ENCODE assay signal across 9 cellular contexts in the genomic region with DNA sequence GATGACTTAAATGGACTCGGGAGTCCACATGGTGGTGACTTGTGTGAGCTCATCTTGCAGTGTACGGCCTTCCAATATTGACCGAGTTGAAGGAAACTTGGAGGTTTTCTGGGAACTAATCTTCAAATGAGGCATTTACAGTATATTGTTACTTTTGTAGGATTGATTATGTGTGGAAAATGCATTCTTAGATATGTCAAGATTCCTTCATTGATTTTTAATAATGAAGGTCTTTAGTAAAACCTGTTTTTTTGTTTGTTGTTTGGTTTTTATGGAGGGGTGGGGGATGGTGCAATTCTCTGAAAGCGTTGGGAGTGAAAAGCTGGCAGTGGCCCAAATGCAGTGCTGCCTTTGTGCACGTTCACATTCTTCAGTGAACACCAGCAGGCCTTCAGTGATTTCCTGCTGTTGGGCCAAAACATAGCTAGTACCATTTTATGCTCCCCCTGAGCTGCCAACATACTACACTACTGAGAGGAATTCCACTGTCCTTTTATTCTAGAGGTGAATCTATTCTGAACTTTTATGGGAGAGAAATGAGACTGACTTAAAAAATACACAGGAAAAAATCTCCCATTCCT. TPM values are rescaled to one million over a fixed set of nuclear protein-coding genes. Genes with fewer than 3 reads are reported as not detected.
DNase-seq lines count a peak whose midpoint lies in the region; FAIRE-seq and TF ChIP-seq lines count a peak whose summit lies in the region.
"Had no signal": no experiment of that assay in that cellular context is flagged by ENCODE, and none has a peak within 500 bp of the region (broad histone marks: within the 10 kb centered on the region; RNA-seq: fewer than 3 reads in every experiment).

No MANE protein-coding gene starts in this region.

- H3K36me3 ChIP-seq in HAP-1 (replicated peaks) (no peaks in the 10 kb centered on the region), H1 (ENCODE audit: control insufficient read depth in 2 of 4, insufficient read depth in 4 of 4, low read length in 3 of 4) (no peaks in the 10 kb centered on the region), transverse colon (no peaks in the 10 kb centered on the region)
- H3K36me3 ChIP-seq: neutrophil had no signal

- no peak overlapping the region for H2BK12ac ChIP-seq in H1 (ENCODE audit: low read depth, low read length)

- FAIRE-seq in H1 (lab: Jason Lieb, UNC): no peak

- H3K9ac ChIP-seq in H1 (replicated peaks in 1 of 4; ENCODE audit: extremely low read depth in 1 of 4, low read depth in 3 of 4, low read length in 3 of 4): no peak overlapping the region

- TF ChIP-seq CTCF in H1 (IDR thresholded peaks at IDR 0.05; ENCODE audit: control extremely low read depth in 1 of 3, insufficient read depth in 1 of 3, low read depth in 1 of 3, low read length in 3 of 3) (no peak), nephron (IDR thresholded peaks at IDR 0.05; ENCODE audit: unreplicated experiment in 3 of 3) (no peak), transverse colon (IDR thresholded peaks at IDR 0.05) (no peak)

- H3K27me3 Mint-ChIP-seq in nephron (ENCODE audit: low read depth): no peaks in the 10 kb centered on the region

- POLR2A ChIA-PET in H1 (lab: Charles Lee; ENCODE audit: partially characterized antibody): interaction anchor here (1.1 to 1.2 kb wide), 2 partner anchors 23 to 56 kb away, joined by 3 read pairs; no protein-coding TSS in a partner anchor

- TF ChIP-seq RAD21 in H1 (IDR thresholded peaks at IDR 0.05 in 1 of 2, conservative IDR thresholded peaks at IDR 0.05 in 1 of 2; ENCODE audit: low read depth in 2 of 2, low read length in 2 of 2): no peak

- H2BK20ac ChIP-seq in H1 (ENCODE audit: low read length): no peak overlapping the region

- H3K79me1 ChIP-seq in H1 (ENCODE audit: low read depth, low read length): peaks cover 8% of the 10 kb centered on the region; the same call in 1 of the 2 replicates

- WGBS in H1 (ENCODE audit: extremely low coverage in 1 of 2, insufficient coverage in 1 of 2, insufficient read length in 1 of 2, insufficient replicate concordance in 2 of 2, low coverage in 1 of 2, low lambda C conversion rate in 2 of 2, missing lambda C conversion rate in 1 of 2), 2 experiments: 73% methylated on average over 5 of the region's 5 CpGs; no CpG with 5 or more reads in 1 of the 2 experiments
- WGBS in transverse colon (ENCODE audit: low coverage in 1 of 2), 2 donors: 61 to 69% methylated on average over 5 of the region's 5 CpGs

- H3K4ac ChIP-seq in H1 (replicated peaks; ENCODE audit: insufficient read length, low read depth, low read length): no peak overlapping the region

- H3K27me3 ChIP-seq in HAP-1 (ENCODE audit: low read depth) (no peaks in the 10 kb centered on the region), H1 (replicated peaks in 1 of 4; ENCODE audit: control insufficient read depth in 3 of 4, extremely low read depth in 1 of 4, insufficient read depth in 3 of 4, low read length in 3 of 4) (no peaks in the 10 kb centered on the region), transverse colon (no peaks in the 10 kb centered on the region)
- H3K27me3 ChIP-seq: neutrophil had no signal

- peaks cover 0 to 2% of the 10 kb centered on the region in 2 experiments for H4K20me1 ChIP-seq in H1 (replicated peaks in 1 of 2; ENCODE audit: control insufficient read depth in 1 of 2, insufficient read depth in 2 of 2, low read length in 2 of 2)

- CTCF ChIA-PET in H1 (lab: Charles Lee; ENCODE audit: partially characterized antibody): interaction anchor here (0.6 to 1.2 kb wide), 7 partner anchors 8 to 100 kb away, joined by 3 to 4 read pairs (median 3); no protein-coding TSS in a partner anchor

- no peak overlapping the region for H2BK15ac ChIP-seq in H1 (ENCODE audit: low read length)

- DNase-seq in HAP-1 (ENCODE audit: low spot score in 2 of 2) (peak; percentile 40 to 75), NCI-H69 (lab: John Stamatoyannopoulos, UW) (peak; percentile 78), H1 (ENCODE audit: low read depth in 1 of 2, low spot score in 2 of 2) (no peak), ureter (ENCODE audit: low spot score) (no peak), transverse colon (no peak)
- DNase-seq in activated naive CD4-positive, alpha-beta T cell (lab: John Stamatoyannopoulos, UW): no peak
- DNase-seq: activated CD4-positive, alpha-beta T cell treated with anti-CD3 and anti-CD28 coated beads, Interleukin-2, amount 50 U/mL, for 4 hours had no signal

- no peak overlapping the region for H3K18ac ChIP-seq in H1 (ENCODE audit: extremely low read depth, low read length)

- H3K4me1 Mint-ChIP-seq in nephron: peaks cover 47% of the 10 kb centered on the region

- H3K56ac ChIP-seq in H1 (replicated peaks; ENCODE audit: insufficient read length, low read depth, low read length): no peak overlapping the region

- peak overlapping the region; percentile 79 to 85 (median 82) for H3K27ac Mint-ChIP-seq in nephron

- in situ Hi-C loops in HAP-1 (cut with MboI; ENCODE audit: low sequenced_read_pairs): no loop called here
- in situ Hi-C loops in transverse colon (cut with MboI; ENCODE audit: low pct_ligation_motif_present in 1 of 4, low pct_unique_long_range_greater_than_20kb in 1 of 4, low sequenced_read_pairs in 3 of 4): no loop called here

- peaks cover 5% of the 10 kb centered on the region; the same call in 1 of the 2 replicates for H3K9me3 ChIP-seq in HAP-1
- no peaks in the 10 kb centered on the region for H3K9me3 ChIP-seq in H1 (ENCODE audit: insufficient read depth in 2 of 2, low read depth in 1 of 2, low read length in 1 of 2)
- peaks cover 0 to 5% of the 10 kb centered on the region in 2 donors for H3K9me3 ChIP-seq in transverse colon
- H3K9me3 ChIP-seq: neutrophil had no signal

- peaks cover 5% of the 10 kb centered on the region for H3K9me3 Mint-ChIP-seq in nephron

- H2AK5ac ChIP-seq in H1 (ENCODE audit: low read depth, low read length): no peak overlapping the region

- TF ChIP-seq POLR2A in H1 (IDR thresholded peaks at IDR 0.05; ENCODE audit: control extremely low read depth in 1 of 2, low read depth in 2 of 2, low read length in 2 of 2) (no peak), transverse colon (IDR thresholded peaks at IDR 0.05) (no peak)

- H3K14ac ChIP-seq in H1 (ENCODE audit: insufficient read length): no peak overlapping the region

- no peak overlapping the region for H3K4me2 ChIP-seq in H1 (ENCODE audit: insufficient read depth in 1 of 2, low read depth in 2 of 2, low read length in 2 of 2)

- no peak overlapping the region for H3K4me3 ChIP-seq in HAP-1
- no peak overlapping the region for H3K4me3 ChIP-seq in H1 (ENCODE audit: extremely low read depth in 1 of 4, insufficient read depth in 2 of 4, low read depth in 3 of 4, low read length in 4 of 4)
- H3K4me3 ChIP-seq in transverse colon: no peak overlapping the region

- intact Hi-C loops in transverse colon (cut with DNase I; ENCODE audit: low total_unique reads): no loop called here

- no peak overlapping the region for H2AFZ ChIP-seq in H1 (ENCODE audit: low read length)

- H2BK120ac ChIP-seq in H1 (replicated peaks; ENCODE audit: low read depth, low read length): no peak overlapping the region

- no peak overlapping the region for H4K91ac ChIP-seq in H1 (replicated peaks; ENCODE audit: insufficient read length, low read length)

- no peak overlapping the region for H3K27ac ChIP-seq in H1 (ENCODE audit: low read depth, low read length)
- no peak overlapping the region for H3K27ac ChIP-seq in transverse colon

- peak overlapping the region; percentile 26 for H4K5ac ChIP-seq in H1 (ENCODE audit: insufficient read length, low read depth, low read length)

- H3K4me1 ChIP-seq in HAP-1: peaks cover 12% of the 10 kb centered on the region
- peaks cover 0 to 3% (median under 1%) of the 10 kb centered on the region in 4 experiments; a peak in 2 of 7 replicates for H3K4me1 ChIP-seq in H1 (replicated peaks in 1 of 4; ENCODE audit: control insufficient read depth in 3 of 4, insufficient read depth in 4 of 4, low read length in 3 of 4)
- peaks cover 0 to 16% (median 11%) of the 10 kb centered on the region in 4 donors for H3K4me1 ChIP-seq in transverse colon

- H4K8ac ChIP-seq in H1 (ENCODE audit: extremely low read depth, insufficient read depth, low read length): no peak overlapping the region

- H3K79me2 ChIP-seq in H1 (ENCODE audit: control insufficient read depth in 1 of 2, insufficient read depth in 2 of 2, low read length in 2 of 2): peaks cover 8 to 87% of the 10 kb centered on the region in 2 experiments

- no peak for TF ChIP-seq EP300 in H1 (IDR thresholded peaks at IDR 0.05; ENCODE audit: borderline replicate concordance in 1 of 2, low read depth in 2 of 2, low read length in 2 of 2)
- TF ChIP-seq EP300 in transverse colon (IDR thresholded peaks at IDR 0.05; ENCODE audit: low read depth): no peak

- H3K23me2 ChIP-seq in H1 (ENCODE audit: low read depth, low read length): no peaks in the 10 kb centered on the region

- H3K36me3 Mint-ChIP-seq in nephron (ENCODE audit: low read depth): peaks cover 17% of the 10 kb centered on the region

- H2BK5ac ChIP-seq in H1 (ENCODE audit: low read depth, low read length): no peak overlapping the region

- H3K4me3 Mint-ChIP-seq in nephron: peak overlapping the region in 1 of 3 experiments; percentile 25

- no peak overlapping the region for H3K23ac ChIP-seq in H1 (ENCODE audit: insufficient read length)

TF ChIP-seq in H1, 55 proteins besides CTCF, POLR2A, EP300 and RAD21 (continues in another document):
- TF ChIP-seq TEAD4 (IDR thresholded peaks at IDR 0.05; ENCODE audit: low read depth, low read length): no peak
- TF ChIP-seq CBX5 (IDR thresholded peaks at IDR 0.05; ENCODE audit: low read depth, low read length): no peak
- no peak for TF ChIP-seq GABPA (IDR thresholded peaks at IDR 0.05; ENCODE audit: borderline replicate concordance, insufficient read depth, low read length)

RNA-seq across cellular contexts. Expression of a gene that starts 50.4 kb away (rescaled TPM):
- 67.5 and 68.2 TPM in 2 replicates for total RNA-seq in H1 (2021; fragmentation: NEBNext Ultra II Directional; extraction: Animal tissue kit (Norgen Biotek cat#: 25700))
- 16.9 and 25.3 TPM in 2 replicates for polyA plus RNA-seq in H1 (2011; rRNA removed)
- 23.8 TPM for polyA plus RNA-seq in H1 (2011; cell fraction: cytosol; rRNA removed)
- 18.4 TPM for polyA plus RNA-seq in H1 (2011; cell fraction: nucleus; rRNA removed)
- 41.0 to 52.4 TPM (median 50.4 TPM) in 4 replicates for polyA plus RNA-seq in H1 (2012, experiment 1 of 2)
- 34.7 TPM for polyA plus RNA-seq in H1 (2012, experiment 2 of 2)
- polyA plus RNA-seq in H1 (2013, experiment 1 of 2): 29.3 TPM
- 28.2 TPM for polyA plus RNA-seq in H1 (2013, experiment 2 of 2)
- polyA minus RNA-seq in H1 (2011; rRNA and poly(A)+ RNA removed): 53.5 and 75.8 TPM in 2 replicates
- 20.4 TPM for polyA minus RNA-seq in H1 (2011; cell fraction: cytosol; rRNA and poly(A)+ RNA removed)
- 21.2 TPM for polyA minus RNA-seq in H1 (2011; cell fraction: nucleus; rRNA and poly(A)+ RNA removed)
- 61.5 TPM for total RNA-seq in ureter
- total RNA-seq in transverse colon: 10 to 100 TPM; 19.5 to 53.9 (median 41.4) TPM

Comparison
In these comparisons a context has a peak if more than half of its experiments do, and no peak if none do; other contexts are left out.
1. DNase-seq: peak in HAP-1 (2 of 2) and NCI-H69 (single experiment); none in H1 (0 of 2), activated naive CD4-positive, alpha-beta T cell (0 of 4), ureter (single experiment) and transverse colon (single experiment).